Comparison of ENCODE assay signal across 18 cellular contexts in the genomic region with DNA sequence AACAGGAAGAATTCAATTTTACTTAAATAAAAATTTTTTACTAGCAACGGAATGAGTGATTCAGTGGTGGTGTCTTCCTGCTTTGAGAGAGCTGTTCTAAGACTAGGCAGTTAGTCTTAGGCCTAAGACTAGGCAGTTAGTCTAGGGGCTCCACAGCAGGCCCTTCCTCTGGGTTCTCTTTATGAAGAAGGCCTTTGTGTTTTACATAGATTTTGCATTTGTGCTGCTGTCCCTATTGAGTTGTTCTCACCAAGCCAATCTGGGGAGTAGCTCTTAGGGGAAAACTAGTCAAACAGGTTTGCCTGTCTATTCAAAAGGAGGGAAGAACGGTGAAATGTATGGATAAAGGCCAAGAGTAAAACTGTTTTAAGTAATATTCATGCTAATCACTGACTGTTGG.
DNase-seq lines count a peak whose midpoint lies in the region; ATAC-seq and TF ChIP-seq lines count a peak whose summit lies in the region.
"Had no signal": no experiment of that assay in that cellular context is flagged by ENCODE, and none has a peak within 500 bp of the region (broad histone marks: within the 10 kb centered on the region; RNA-seq: fewer than 3 reads in every experiment).

No MANE protein-coding gene starts in this region.

- peak overlapping the region; percentile 37 for H3K4me2 ChIP-seq in OCI-LY3 (ENCODE audit: low read length)

- no peak overlapping the region for H3K9ac ChIP-seq in OCI-LY3 (ENCODE audit: low read length)

- no peak overlapping the region for H3K27ac ChIP-seq in OCI-LY3 (ENCODE audit: low read length)
- H3K27ac ChIP-seq: tibial artery had no signal

- ATAC-seq in GM21515 (IDR thresholded peaks at IDR 0.05; ENCODE audit: unreplicated experiment), result no peak
- no peak for ATAC-seq in HG03469 (IDR thresholded peaks at IDR 0.05; ENCODE audit: unreplicated experiment)
- ATAC-seq: right cardiac atrium had no signal

- no peak overlapping the region for H2AFZ ChIP-seq in OCI-LY3 (ENCODE audit: low read depth, low read length)

- no peak overlapping the region for H3K27ac Mint-ChIP-seq in activated T-cell treated with anti-CD3 and anti-CD28 coated beads, Interleukin-2, amount 50 U/mL, for 24 hours
- H3K27ac Mint-ChIP-seq: activated naive CD8-positive, alpha-beta T cell; CD8-positive, alpha-beta memory T cell had no signal

- H3K9me3 Mint-ChIP-seq in activated T-cell treated with anti-CD3 and anti-CD28 coated beads, Interleukin-2, amount 50 U/mL, for 24 hours, result no peaks in the 10 kb centered on the region
- H3K9me3 Mint-ChIP-seq: CD8-positive, alpha-beta memory T cell had no signal

- H3K36me3 Mint-ChIP-seq in activated T-cell treated with anti-CD3 and anti-CD28 coated beads, Interleukin-2, amount 50 U/mL, for 24 hours (ENCODE audit: low read depth), result no peaks in the 10 kb centered on the region
- H3K36me3 Mint-ChIP-seq: activated naive CD8-positive, alpha-beta T cell; CD8-positive, alpha-beta memory T cell had no signal

- no peaks in the 10 kb centered on the region for H3K9me3 ChIP-seq in OCI-LY3 (ENCODE audit: insufficient read depth, low read length)
- H3K9me3 ChIP-seq: tibial artery had no signal

- no peaks in the 10 kb centered on the region for H3K4me1 Mint-ChIP-seq in activated T-cell treated with anti-CD3 and anti-CD28 coated beads, Interleukin-2, amount 50 U/mL, for 24 hours (ENCODE audit: low read depth)
- H3K4me1 Mint-ChIP-seq: CD8-positive, alpha-beta memory T cell had no signal

- H3K36me3 ChIP-seq in OCI-LY3 (replicated peaks; ENCODE audit: low read depth, low read length), result no peaks in the 10 kb centered on the region
- H3K36me3 ChIP-seq: tibial artery had no signal

- DNase-seq in DMS153 (lab: John Stamatoyannopoulos, UW) (peak; percentile 91), NCI-H1105 (lab: John Stamatoyannopoulos, UW) (peak; percentile 68), iPS-NIHi7 (ENCODE audit: extremely low spot score) (peak; percentile 45), D341Med (ENCODE audit: low spot score) (no peak)
- DNase-seq in activated T-cell treated with anti-CD3 and anti-CD28 coated beads, Interleukin-2, amount 50 U/mL, for 24 hours, result no peak
- DNase-seq: activated CD4-positive, CD25-positive, alpha-beta regulatory T cell treated with anti-CD3 and anti-CD28 coated beads, Interleukin-2, amount 50 U/mL, for 72 hours; CD8-positive, alpha-beta memory T cell; effector memory CD4-positive, alpha-beta T cell; mesenchymal stem cell; NCI-H524 treated with DMSO at 0.1 percent for 48 hours; right cardiac atrium; stimulated activated CD4-positive, alpha-beta T cell treated with anti-CD3 and anti-CD28 coated beads, Interleukin-1b, Interleukin-23, amount 100 ng/mL, for 48 hours; T-helper 2 cell; tibial artery had no signal

- no peak for TF ChIP-seq CTCF in OCI-LY3 (IDR thresholded peaks at IDR 0.05; ENCODE audit: low read depth, low read length)

- peaks cover 59% of the 10 kb centered on the region for H3K4me1 ChIP-seq in OCI-LY3 (ENCODE audit: low read length)
- H3K4me1 ChIP-seq: tibial artery had no signal

- H3K4me3 ChIP-seq in OCI-LY3 (ENCODE audit: low read length), result no peak overlapping the region
- H3K4me3 ChIP-seq: tibial artery had no signal

- H3K27me3 ChIP-seq in OCI-LY3 (ENCODE audit: low read depth, low read length), result no peaks in the 10 kb centered on the region
- H3K27me3 ChIP-seq: tibial artery had no signal

- H3K27me3 Mint-ChIP-seq in activated T-cell treated with anti-CD3 and anti-CD28 coated beads, Interleukin-2, amount 50 U/mL, for 24 hours, result no peaks in the 10 kb centered on the region
- H3K27me3 Mint-ChIP-seq: CD8-positive, alpha-beta memory T cell had no signal

- peaks cover 26% of the 10 kb centered on the region for H4K20me1 ChIP-seq in OCI-LY3 (ENCODE audit: insufficient read depth, low read length)

- H3K4me3 Mint-ChIP-seq in activated T-cell treated with anti-CD3 and anti-CD28 coated beads, Interleukin-2, amount 50 U/mL, for 24 hours, result no peak overlapping the region
- H3K4me3 Mint-ChIP-seq: activated naive CD8-positive, alpha-beta T cell; CD8-positive, alpha-beta memory T cell had no signal

- H3K79me2 ChIP-seq in OCI-LY3 (ENCODE audit: low read length), result peaks cover 90% of the 10 kb centered on the region

Comparison
In these comparisons a context has a peak if more than half of its experiments do, and no peak if none do; other contexts are left out.
1. DNase-seq: peak in DMS153 (single experiment), NCI-H1105 (single experiment) and iPS-NIHi7 (single experiment); none in activated T-cell treated with anti-CD3 and anti-CD28 coated beads, Interleukin-2, amount 50 U/mL, for 24 hours (single experiment) and D341Med (single experiment).